Comparison of ENCODE assay signal across 27 cellular contexts in genomic region chr21:17859661-17860060, GRCh38. TPM values are rescaled to one million over a fixed set of nuclear protein-coding genes. Genes with fewer than 3 reads are reported as not detected.
DNase-seq lines count a peak whose midpoint lies in the region; ATAC-seq, FAIRE-seq and TF ChIP-seq lines count a peak whose summit lies in the region.
"Had no signal": no experiment of that assay in that cellular context is flagged by ENCODE, and none has a peak within 500 bp of the region (broad histone marks: within the 10 kb centered on the region; RNA-seq: fewer than 3 reads in every experiment).

No MANE protein-coding gene starts in this region.

- in situ Hi-C loops in K562 (cut with MboI) = no loop called here

- H3K27me3 Mint-ChIP-seq in neural progenitor cell (ENCODE audit: insufficient read depth, low read depth) = no peaks in the 10 kb centered on the region

- CTCF ChIA-PET in K562 (lab: Yijun Ruan, JAX; ENCODE audit: low intra/inter-chr PET ratio) = no interaction called here

- intact Hi-C loops in K562 (cut with micrococcal nuclease) = no loop called here

- no peaks in the 10 kb centered on the region for H3K9me3 ChIP-seq in K562 (replicated peaks; ENCODE audit: control insufficient read depth, insufficient read depth, low read depth, low read length)
- H3K9me3 ChIP-seq in neural progenitor cell (ENCODE audit: low read depth) = no peaks in the 10 kb centered on the region
- H3K9me3 ChIP-seq: Caco-2, SJCRH30 had no signal

- no peak for ATAC-seq in K562
- ATAC-seq in GM19455 (IDR thresholded peaks at IDR 0.05; ENCODE audit: unreplicated experiment) = no peak
- ATAC-seq in HG03342 (IDR thresholded peaks at IDR 0.05; ENCODE audit: unreplicated experiment) = no peak
- ATAC-seq: CD8-positive, alpha-beta T cell; GM12878; PC-3; Right ventricle myocardium inferior had no signal

- H3K4me3 Mint-ChIP-seq in neural progenitor cell = no peak overlapping the region
- H3K4me3 Mint-ChIP-seq: B cell; CD8-positive, alpha-beta T cell had no signal

- DNase-seq in K562 (ENCODE audit: extremely low read depth in 1 of 4, low spot score in 3 of 4) = no peak
- DNase-seq in globus pallidus (ENCODE audit: low spot score) = peak; percentile 90
- peak; percentile 47 for DNase-seq in neural progenitor cell (ENCODE audit: low spot score)
- DNase-seq in OCI-M2 (lab: John Stamatoyannopoulos, UW; ENCODE audit: unreplicated experiment) = no peak
- DNase-seq in HTR-8/SVneo (ENCODE audit: insufficient read length, low spot score) = no peak
- DNase-seq: Caco-2; CD8-positive, alpha-beta T cell; DMS79; EL; GDM1; KBM-7; MV-4-11; NCI-H1105; NCI-H1436 treated with DMSO at 0.1 percent for 48 hours; NCI-H187 treated with DMSO at 0.1 percent for 48 hours; NCI-H2107; NCI-H524 treated with DMSO at 0.1 percent for 48 hours; NCI-H774; PC-3; SJCRH30 had no signal

- H3K27me3 ChIP-seq in K562 (ENCODE audit: control insufficient read depth in 2 of 2, insufficient read depth in 2 of 2, low read length in 2 of 2) (no peaks in the 10 kb centered on the region), neural progenitor cell (no peaks in the 10 kb centered on the region)
- H3K27me3 ChIP-seq: SJCRH30 had no signal

- H3K9me1 ChIP-seq in K562 (ENCODE audit: control insufficient read depth, insufficient read depth, low read length) = no peaks in the 10 kb centered on the region

- H3K4me2 ChIP-seq in K562 (ENCODE audit: insufficient read depth, low read length) = no peak overlapping the region
- peak overlapping the region; percentile 52 for H3K4me2 ChIP-seq in neural progenitor cell

- H3K27ac Mint-ChIP-seq in neural progenitor cell = no peak overlapping the region
- H3K27ac Mint-ChIP-seq: B cell; CD8-positive, alpha-beta T cell had no signal

- H3K79me2 ChIP-seq in K562 (ENCODE audit: control insufficient read depth, insufficient read depth, low read length) (no peaks in the 10 kb centered on the region), neural progenitor cell (ENCODE audit: low read depth) (no peaks in the 10 kb centered on the region)

- TF ChIP-seq CTCF in K562 (IDR thresholded peaks at IDR 0.05 in 2 of 3, conservative IDR thresholded peaks at IDR 0.05 in 1 of 3; ENCODE audit: insufficient read depth in 2 of 3, low read depth in 1 of 3, low read length in 3 of 3) = no peak
- TF ChIP-seq CTCF in neural progenitor cell (IDR thresholded peaks at IDR 0.05) = no peak

- H3K4me1 Mint-ChIP-seq in neural progenitor cell = peaks cover 4% of the 10 kb centered on the region
- H3K4me1 Mint-ChIP-seq: B cell had no signal

- 7% methylated on average over 1 of the region's 1 CpG for WGBS in K562 (ENCODE audit: insufficient coverage, low coverage, missing lambda C conversion rate)

- no peak overlapping the region for H3K4me3 ChIP-seq in K562
- H3K4me3 ChIP-seq in neural progenitor cell = no peak overlapping the region
- H3K4me3 ChIP-seq: GM12878, SJCRH30 had no signal

- FAIRE-seq in K562 (lab: Jason Lieb, UNC) (peak; percentile 42), HTR-8/SVneo (lab: Jason Lieb, UNC) (no peak)
- FAIRE-seq: GM12878, H54 had no signal

- no peaks in the 10 kb centered on the region for H3K4me1 ChIP-seq in K562 (replicated peaks in 1 of 2; ENCODE audit: control insufficient read depth in 2 of 2, insufficient read depth in 2 of 2, low read length in 2 of 2)
- H3K4me1 ChIP-seq in neural progenitor cell = peaks cover 20% of the 10 kb centered on the region
- H3K4me1 ChIP-seq: Caco-2 had no signal

- H2AFZ ChIP-seq in K562 (ENCODE audit: low read depth, low read length) = no peak overlapping the region
- H2AFZ ChIP-seq in neural progenitor cell (replicated peaks) = peak overlapping the region; percentile 42

- H3K36me3 ChIP-seq in K562 (ENCODE audit: control insufficient read depth, insufficient read depth, low read length) (no peaks in the 10 kb centered on the region), neural progenitor cell (no peaks in the 10 kb centered on the region)
- H3K36me3 ChIP-seq: SJCRH30 had no signal

- H3K36me3 Mint-ChIP-seq in neural progenitor cell = no peaks in the 10 kb centered on the region
- H3K36me3 Mint-ChIP-seq: CD8-positive, alpha-beta T cell had no signal

- POLR2A ChIA-PET in K562 (lab: Yijun Ruan, JAX) = no interaction called here

- no peak for TF ChIP-seq POLR2A in K562 (conservative IDR thresholded peaks at IDR 0.05)

- H3K9me3 Mint-ChIP-seq in neural progenitor cell = no peaks in the 10 kb centered on the region

- TF ChIP-seq RAD21 in K562 (CRISPR knock-in tag; conservative IDR thresholded peaks at IDR 0.05 in 1 of 2, IDR thresholded peaks at IDR 0.05 in 1 of 2) = no peak

- TF ChIP-seq EP300 in K562 (IDR thresholded peaks at IDR 0.05; ENCODE audit: low read length) = no peak

- no peak overlapping the region for H3K27ac ChIP-seq in K562 (ENCODE audit: extremely low read depth, low read depth, low read length)
- H3K27ac ChIP-seq in neural progenitor cell = peak overlapping the region; percentile 53
- H3K27ac ChIP-seq: C4-2B, SJCRH30 had no signal

- H3K9ac ChIP-seq in K562 (ENCODE audit: insufficient read depth in 1 of 2, low read depth in 2 of 2, low read length in 2 of 2) (no peak overlapping the region), neural progenitor cell (no peak overlapping the region)

- BruUV-seq in K562 (replicated peaks; lab: Mats Ljungman, UMichigan) = no TSS peak

- peaks cover 7% of the 10 kb centered on the region for H3F3A ChIP-seq in neural progenitor cell (ENCODE audit: low read depth)

- H4K20me1 ChIP-seq in K562 (replicated peaks; ENCODE audit: control insufficient read depth, insufficient read depth, low read length) (no peaks in the 10 kb centered on the region), neural progenitor cell (ENCODE audit: low read depth) (no peaks in the 10 kb centered on the region)

TF ChIP-seq in K562, 482 proteins besides CTCF, POLR2A, EP300 and RAD21:
- TF ChIP-seq ZNF589 (CRISPR knock-in tag; IDR thresholded peaks at IDR 0.05; ENCODE audit: low read depth) = no peak

RNA-seq across cellular contexts. Expression of gene C21orf91, which starts 40.5 kb away (rescaled TPM):
- total RNA-seq in K562 (2011; cell fraction: chromatin; rRNA removed; ENCODE audit: low replicate concordance) = 7.9 and 28.0 TPM in 2 replicates
- 6.0 and 6.8 TPM in 2 replicates for total RNA-seq in K562 (2011; cell fraction: nucleolus; rRNA removed)
- total RNA-seq in K562 (2011; cell fraction: nucleoplasm; rRNA removed) = 18.4 and 28.8 TPM in 2 replicates
- total RNA-seq in K562 (2014; rRNA removed) (7.5 and 10.6 TPM in 2 replicates), K562 (2014; rRNA removed; fragmentation: Illumina TruSeq; extraction: Trizol) (14.1 and 16.5 TPM in 2 replicates), K562 (2015; rRNA removed; fragmentation: Illumina TruSeq; extraction: Trizol) (11.7 and 14.1 TPM in 2 replicates), K562 (2021) (12.9 and 14.0 TPM in 2 replicates), neural progenitor cell (ENCODE audit: low replicate concordance) (34.3 and 59.9 TPM in 2 replicates)
- polyA plus RNA-seq in K562 (2011; rRNA removed) (10.2 and 12.1 TPM in 2 replicates), K562 (2014; fragmentation: Illumina TruSeq; extraction: Trizol) (10.4 and 13.6 TPM in 2 replicates), K562 (2014; fragmentation: Nextera tagmentation; extraction: Ambion mirVana) (1 to 10 TPM; 3.9 to 4.4 TPM), K562 (2014; rRNA removed) (7.7 and 7.9 TPM in 2 replicates)
- 2.0 and 3.6 TPM in 2 replicates for polyA plus RNA-seq in K562 (2011; cell fraction: cytosol; rRNA removed)
- polyA plus RNA-seq in K562 (2011; cell fraction: nucleus; rRNA removed) = 3.6 and 4.6 TPM in 2 replicates
- 5.1 and 9.6 TPM in 2 replicates for polyA plus RNA-seq in K562 (2012)
- 24.0 and 27.5 TPM in 2 replicates for polyA minus RNA-seq in K562 (2011; rRNA and poly(A)+ RNA removed)
- 8.9 and 9.3 TPM in 2 replicates for polyA minus RNA-seq in K562 (2011; cell fraction: cytosol; rRNA and poly(A)+ RNA removed)
- 18.7 and 28.2 TPM in 2 replicates for polyA minus RNA-seq in K562 (2011; cell fraction: nucleus; rRNA and poly(A)+ RNA removed)

Comparison
In these comparisons a context has a peak if more than half of its experiments do, and no peak if none do; other contexts are left out.
1. DNase-seq: peak in globus pallidus (single experiment) and neural progenitor cell (single experiment); none in K562 (0 of 4), OCI-M2 (single experiment) and HTR-8/SVneo (single experiment).